14 cellular contexts compared by ENCODE assay signal in the genomic region with DNA sequence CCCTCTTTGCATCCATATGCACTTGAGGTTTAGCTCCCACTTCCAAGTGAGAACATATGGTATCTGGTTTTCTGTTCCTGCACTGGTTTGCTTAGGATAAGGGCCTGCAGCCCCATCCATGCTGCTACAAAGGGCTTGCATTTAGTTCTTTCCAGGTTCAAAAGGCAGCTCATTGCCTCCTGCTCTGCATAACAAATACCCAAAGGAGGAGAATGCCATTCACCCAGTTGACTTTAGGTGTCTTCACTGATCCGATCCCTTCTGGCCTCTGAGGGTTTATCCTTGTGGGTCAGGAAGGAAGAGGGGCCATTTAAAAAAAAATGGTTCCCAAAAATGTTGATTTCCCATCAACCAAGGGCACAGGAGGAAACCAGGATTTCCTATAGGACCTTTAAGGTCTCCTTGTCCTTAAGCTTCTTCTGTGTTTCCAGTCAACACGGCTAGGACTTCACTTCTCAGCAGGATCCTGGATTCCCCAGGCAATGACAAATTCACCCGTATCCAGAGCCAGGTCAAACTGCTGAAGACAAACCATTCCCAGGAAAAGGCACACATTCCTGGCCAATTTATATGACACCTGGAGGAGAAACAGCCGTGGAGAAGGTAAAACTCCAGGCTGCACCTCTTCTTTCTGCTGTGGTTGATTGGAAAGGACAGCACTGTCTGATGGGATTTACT.
"Had no signal": no experiment of that assay in that cellular context is flagged by ENCODE, and none has a peak within 500 bp of the region (broad histone marks: within the 10 kb centered on the region; RNA-seq: fewer than 3 reads in every experiment).

No MANE protein-coding gene starts in this region.

- H3K27ac Mint-ChIP-seq: activated B cell treated with CpG ODN at 0.5 μM for 24 hours; activated CD4-positive, alpha-beta T cell treated with anti-CD3 and anti-CD28 coated beads, Interleukin-2, amount 10 ng/mL, durations not matched to agents 7 days and 5 days; activated naive CD4-positive, alpha-beta T cell treated with anti-CD3 and anti-CD28 coated beads for 36 hours; stimulated activated naive CD8-positive, alpha-beta T cell treated with anti-CD3 and anti-CD28 coated beads, Interleukin-15, amount 100 ng/mL, for 72 hours; T-helper 1 cell treated with Interleukin-12 subunit alpha and Interleukin-12 subunit beta and Interleukin-4 antibody, amounts not matched to agents 30 μg/mL and 1 μg/mL, for 36 hours had no signal

- H3K4me3 ChIP-seq: coronary artery, left lung, pancreas, uterus had no signal

- H3K4me1 Mint-ChIP-seq: activated B cell treated with CpG ODN at 0.5 μM for 24 hours; activated CD4-positive, alpha-beta T cell treated with anti-CD3 and anti-CD28 coated beads, Interleukin-2, amount 10 ng/mL, durations not matched to agents 7 days and 5 days; stimulated activated naive CD8-positive, alpha-beta T cell treated with anti-CD3 and anti-CD28 coated beads, Interleukin-15, amount 100 ng/mL, for 72 hours had no signal

- H3K9me3 ChIP-seq: pancreas had no signal

- DNase-seq: activated B cell treated with CpG ODN at 0.5 μM for 24 hours; activated CD4-positive, alpha-beta T cell treated with anti-CD3 and anti-CD28 coated beads, Interleukin-2, amount 10 ng/mL, durations not matched to agents 7 days and 5 days; activated CD8-positive, alpha-beta memory T cell treated with anti-CD3 and anti-CD28 coated beads for 24 hours; activated naive CD4-positive, alpha-beta T cell treated with anti-CD3 and anti-CD28 coated beads for 36 hours; central memory CD4-positive, alpha-beta T cell; effector CD8-positive, alpha-beta T cell; left lung; pancreas; stimulated activated CD4-positive, alpha-beta T cell treated with anti-CD3 and anti-CD28 coated beads, Interleukin-4, amount 100 ng/mL, for 4 hours; stimulated activated naive CD8-positive, alpha-beta T cell treated with anti-CD3 and anti-CD28 coated beads, Interleukin-15, amount 100 ng/mL, for 72 hours; uterus had no signal

- ATAC-seq: gastroesophageal sphincter; stimulated activated naive CD8-positive, alpha-beta T cell treated with anti-CD3 and anti-CD28 coated beads, Interleukin-15, amount 100 ng/mL, for 72 hours had no signal

- H3K27ac ChIP-seq: coronary artery, left lung, pancreas, uterus had no signal

- H3K4me1 ChIP-seq: left lung, pancreas, uterus had no signal

- H3K27me3 Mint-ChIP-seq: activated B cell treated with CpG ODN at 0.5 μM for 24 hours; activated CD4-positive, alpha-beta T cell treated with anti-CD3 and anti-CD28 coated beads, Interleukin-2, amount 10 ng/mL, durations not matched to agents 7 days and 5 days; stimulated activated naive CD8-positive, alpha-beta T cell treated with anti-CD3 and anti-CD28 coated beads, Interleukin-15, amount 100 ng/mL, for 72 hours had no signal

- H3K27me3 ChIP-seq: gastroesophageal sphincter, pancreas, uterus had no signal

- H3K36me3 ChIP-seq: gastroesophageal sphincter, left lung, pancreas, uterus had no signal

- H3K4me3 Mint-ChIP-seq: activated B cell treated with CpG ODN at 0.5 μM for 24 hours; activated CD4-positive, alpha-beta T cell treated with anti-CD3 and anti-CD28 coated beads, Interleukin-2, amount 10 ng/mL, durations not matched to agents 7 days and 5 days; activated naive CD4-positive, alpha-beta T cell treated with anti-CD3 and anti-CD28 coated beads for 36 hours; stimulated activated naive CD8-positive, alpha-beta T cell treated with anti-CD3 and anti-CD28 coated beads, Interleukin-15, amount 100 ng/mL, for 72 hours; T-helper 1 cell treated with Interleukin-12 subunit alpha and Interleukin-12 subunit beta and Interleukin-4 antibody, amounts not matched to agents 30 μg/mL and 1 μg/mL, for 36 hours had no signal
